Comparison of ENCODE assay signal across 26 cellular contexts in the genomic region with DNA sequence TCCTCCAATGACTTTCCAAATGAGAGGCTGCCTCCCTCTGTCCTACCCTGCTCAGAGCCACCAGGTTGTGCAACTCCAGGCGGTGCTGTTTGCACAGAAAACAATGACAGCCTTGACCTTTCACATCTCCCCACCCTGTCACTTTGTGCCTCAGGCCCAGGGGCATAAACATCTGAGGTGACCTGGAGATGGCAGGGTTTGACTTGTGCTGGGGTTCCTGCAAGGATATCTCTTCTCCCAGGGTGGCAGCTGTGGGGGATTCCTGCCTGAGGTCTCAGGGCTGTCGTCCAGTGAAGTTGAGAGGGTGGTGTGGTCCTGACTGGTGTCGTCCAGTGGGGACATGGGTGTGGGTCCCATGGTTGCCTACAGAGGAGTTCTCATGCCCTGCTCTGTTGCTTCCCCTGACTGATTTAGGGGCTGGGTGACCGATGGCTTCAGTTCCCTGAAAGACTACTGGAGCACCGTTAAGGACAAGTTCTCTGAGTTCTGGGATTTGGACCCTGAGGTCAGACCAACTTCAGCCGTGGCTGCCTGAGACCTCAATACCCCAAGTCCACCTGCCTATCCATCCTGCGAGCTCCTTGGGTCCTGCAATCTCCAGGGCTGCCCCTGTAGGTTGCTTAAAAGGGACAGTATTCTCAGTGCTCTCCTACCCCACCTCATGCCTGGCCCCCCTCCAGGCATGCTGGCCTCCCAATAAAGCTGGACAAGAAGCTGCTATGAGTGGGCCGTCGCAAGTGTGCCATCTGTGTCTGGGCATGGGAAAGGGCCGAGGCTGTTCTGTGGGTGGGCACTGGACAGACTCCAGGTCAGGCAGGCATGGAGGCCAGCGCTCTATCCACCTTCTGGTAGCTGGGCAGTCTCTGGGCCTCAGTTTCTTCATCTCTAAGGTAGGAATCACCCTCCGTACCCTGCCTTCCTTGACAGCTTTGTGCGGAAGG. TPM values are rescaled to one million over a fixed set of nuclear protein-coding genes. Genes with fewer than 3 reads are reported as not detected.
DNase-seq lines count a peak whose midpoint lies in the region; ATAC-seq, FAIRE-seq and TF ChIP-seq lines count a peak whose summit lies in the region.
"Had no signal": no experiment of that assay in that cellular context is flagged by ENCODE, and none has a peak within 500 bp of the region (broad histone marks: within the 10 kb centered on the region; RNA-seq: fewer than 3 reads in every experiment).

No MANE protein-coding gene starts in this region.

- no peak for TF ChIP-seq CTCF in natural killer cell (IDR thresholded peaks at IDR 0.05)
- peak; percentile 63 for TF ChIP-seq CTCF in OCI-LY7 (conservative IDR thresholded peaks at IDR 0.05; ENCODE audit: low read length)
- no peak for TF ChIP-seq CTCF in liver (IDR thresholded peaks at IDR 0.05; ENCODE audit: low read depth, low read length, missing input control)

- no peaks in the 10 kb centered on the region for H3K27me3 Mint-ChIP-seq in natural killer cell treated with Interleukin-12 subunit alpha and Interleukin-12 subunit beta and Interleukin-15 and Interleukin-18, amount 100 ng/mL, for 72 hours
- peaks cover 0 to 3% of the 10 kb centered on the region in 2 donors for H3K27me3 Mint-ChIP-seq in natural killer cell (ENCODE audit: low read depth in 2 of 2)
- H3K27me3 Mint-ChIP-seq: activated CD8-positive, alpha-beta memory T cell treated with anti-CD3 and anti-CD28 coated beads, Interleukin-2, amount 10 ng/mL, durations not matched to agents 7 days and 5 days had no signal

- 35% methylated on average over 13 of the region's 13 CpGs for WGBS in liver

- ATAC-seq in natural killer cell treated with Interleukin-12 subunit alpha and Interleukin-12 subunit beta and Interleukin-15 and Interleukin-18, amount 100 ng/mL, for 72 hours = no peak
- ATAC-seq in natural killer cell = no peak
- ATAC-seq: activated CD8-positive, alpha-beta memory T cell treated with anti-CD3 and anti-CD28 coated beads, Interleukin-2, amount 10 ng/mL, durations not matched to agents 7 days and 5 days had no signal

- H3K4me1 ChIP-seq in OCI-LY7 (ENCODE audit: insufficient read depth, low read length, poor library complexity, severe bottlenecking) = peaks cover 13% of the 10 kb centered on the region
- H3K4me1 ChIP-seq in liver (ENCODE audit: control insufficient read depth in 4 of 4, insufficient read depth in 4 of 4, low read length in 3 of 4) = peaks cover 9 to 74% (median 34%) of the 10 kb centered on the region in 4 donors

- no peaks in the 10 kb centered on the region for H3K9me2 ChIP-seq in OCI-LY7 (ENCODE audit: insufficient read depth, low read length)

- H3K4me1 Mint-ChIP-seq in natural killer cell treated with Interleukin-12 subunit alpha and Interleukin-12 subunit beta and Interleukin-15 and Interleukin-18, amount 100 ng/mL, for 72 hours (ENCODE audit: low read depth in 2 of 2) = peaks cover 9 to 11% of the 10 kb centered on the region in 2 donors
- peaks cover 17 to 18% of the 10 kb centered on the region in 2 donors for H3K4me1 Mint-ChIP-seq in natural killer cell

- H3K9me3 Mint-ChIP-seq in natural killer cell treated with Interleukin-12 subunit alpha and Interleukin-12 subunit beta and Interleukin-15 and Interleukin-18, amount 100 ng/mL, for 72 hours = no peaks in the 10 kb centered on the region
- no peaks in the 10 kb centered on the region for H3K9me3 Mint-ChIP-seq in natural killer cell
- H3K9me3 Mint-ChIP-seq: nephron had no signal

- H3K27ac ChIP-seq in OCI-LY7 (ENCODE audit: low read depth, low read length, poor library complexity, severe bottlenecking) (no peak overlapping the region), liver (ENCODE audit: low read depth in 1 of 2, low read length in 2 of 2) (peak overlapping the region; percentile 86 to 94)
- H3K27ac ChIP-seq: adrenal gland, BLaER1, cardiac muscle cell, GM23248, suprapubic skin, vagina had no signal

- H3K36me3 Mint-ChIP-seq in natural killer cell treated with Interleukin-12 subunit alpha and Interleukin-12 subunit beta and Interleukin-15 and Interleukin-18, amount 100 ng/mL, for 72 hours = no peaks in the 10 kb centered on the region
- H3K36me3 Mint-ChIP-seq in natural killer cell = no peaks in the 10 kb centered on the region
- H3K36me3 Mint-ChIP-seq: activated CD8-positive, alpha-beta memory T cell treated with anti-CD3 and anti-CD28 coated beads, Interleukin-2, amount 10 ng/mL, durations not matched to agents 7 days and 5 days had no signal

- H3K79me2 ChIP-seq in OCI-LY7 (ENCODE audit: insufficient read depth, low read depth, low read length) = no peaks in the 10 kb centered on the region

- no peak overlapping the region for H2AFZ ChIP-seq in OCI-LY7 (ENCODE audit: low read length)
- H2AFZ ChIP-seq: GM23248 had no signal

- no peaks in the 10 kb centered on the region for H4K20me1 ChIP-seq in OCI-LY7 (ENCODE audit: insufficient read depth, low read length)
- H4K20me1 ChIP-seq: BLaER1 had no signal

- CTCF ChIA-PET in OCI-LY7 (lab: Charles Lee; ENCODE audit: unreplicated experiment) = no interaction called here

- H3K9ac ChIP-seq in liver (ENCODE audit: low read depth in 1 of 2, low read length in 2 of 2) = peak overlapping the region; percentile 50 to 98
- H3K9ac ChIP-seq: BLaER1, GM23248 had no signal

- no peaks in the 10 kb centered on the region for H3K27me3 ChIP-seq in liver (ENCODE audit: control insufficient read depth in 4 of 4, insufficient read depth in 4 of 4, low read length in 3 of 4)
- H3K27me3 ChIP-seq: adrenal gland, BLaER1, cardiac muscle cell, suprapubic skin, vagina had no signal

- H3K4me3 ChIP-seq in OCI-LY7 (ENCODE audit: low read depth, low read length, poor library complexity, severe bottlenecking) = no peak overlapping the region
- peak overlapping the region in 2 of 3 donors; percentile 35 to 47 for H3K4me3 ChIP-seq in liver (ENCODE audit: low read depth in 1 of 3, low read length in 3 of 3)
- H3K4me3 ChIP-seq: adrenal gland, BLaER1, cardiac muscle cell, GM23248, suprapubic skin, vagina had no signal

- POLR2A ChIA-PET in OCI-LY7 (lab: Charles Lee) = no interaction called here

- H3K36me3 ChIP-seq in OCI-LY7 (ENCODE audit: insufficient read depth, low read length) (no peaks in the 10 kb centered on the region), liver (ENCODE audit: control insufficient read depth in 4 of 4, insufficient read depth in 3 of 4, low read depth in 1 of 4, low read length in 3 of 4) (no peaks in the 10 kb centered on the region)
- H3K36me3 ChIP-seq: adrenal gland, BLaER1, cardiac muscle cell, suprapubic skin, vagina had no signal

- peak; percentile 49 for DNase-seq in natural killer cell treated with Interleukin-12 subunit alpha and Interleukin-12 subunit beta and Interleukin-15 and Interleukin-18, amount 100 ng/mL, for 72 hours (ENCODE audit: low spot score)
- DNase-seq in natural killer cell = no peak
- DNase-seq in OCI-LY7 (ENCODE audit: low spot score) = peak; percentile 36
- DNase-seq in GM19239 (ENCODE audit: insufficient read length, low spot score) = no peak
- DNase-seq in frontal cortex (ENCODE audit: low spot score in 2 of 2) = no peak
- no peak for DNase-seq in DMS153 (lab: John Stamatoyannopoulos, UW)
- no peak for DNase-seq in occipital lobe (lab: John Stamatoyannopoulos, UW)
- DNase-seq: activated CD8-positive, alpha-beta memory T cell treated with anti-CD3 and anti-CD28 coated beads, Interleukin-2, amount 10 ng/mL, durations not matched to agents 7 days and 5 days; activated gamma-delta T cell treated with Interleukin-2 at 50 U/mL for 16 hours; adrenal gland; dermis blood vessel endothelial cell; GM23248; NCI-H1694; NCI-H774 had no signal

- H3K9me3 ChIP-seq in OCI-LY7 (ENCODE audit: low read length) (no peaks in the 10 kb centered on the region), liver (ENCODE audit: control insufficient read depth in 4 of 4, low read length in 3 of 4) (no peaks in the 10 kb centered on the region)
- H3K9me3 ChIP-seq: adrenal gland, BLaER1, suprapubic skin, vagina had no signal

- no peak overlapping the region for H3K4me2 ChIP-seq in OCI-LY7 (ENCODE audit: low read length)

- BruUV-seq in OCI-LY7 (replicated peaks; lab: Mats Ljungman, UMichigan) = no TSS peak

- intact Hi-C loops in natural killer cell (cut with micrococcal nuclease) (no loop called here), OCI-LY7 (cut with micrococcal nuclease; ENCODE audit: unreplicated experiment) (loop anchor here (1.0 kb wide), 1 partner anchor 274 kb away; no protein-coding TSS in a partner anchor)

- peak; percentile 53 to 57 for TF ChIP-seq RAD21 in liver (IDR thresholded peaks at IDR 0.05)

- no peak overlapping the region for H3K27ac Mint-ChIP-seq in natural killer cell treated with Interleukin-12 subunit alpha and Interleukin-12 subunit beta and Interleukin-15 and Interleukin-18, amount 100 ng/mL, for 72 hours
- H3K27ac Mint-ChIP-seq in natural killer cell = no peak overlapping the region
- H3K27ac Mint-ChIP-seq: activated CD8-positive, alpha-beta memory T cell treated with anti-CD3 and anti-CD28 coated beads, Interleukin-2, amount 10 ng/mL, durations not matched to agents 7 days and 5 days; nephron had no signal

- H3K4me3 Mint-ChIP-seq in natural killer cell treated with Interleukin-12 subunit alpha and Interleukin-12 subunit beta and Interleukin-15 and Interleukin-18, amount 100 ng/mL, for 72 hours = no peak overlapping the region
- no peak overlapping the region for H3K4me3 Mint-ChIP-seq in natural killer cell
- H3K4me3 Mint-ChIP-seq: activated CD8-positive, alpha-beta memory T cell treated with anti-CD3 and anti-CD28 coated beads, Interleukin-2, amount 10 ng/mL, durations not matched to agents 7 days and 5 days; nephron had no signal

- no peak for FAIRE-seq in GM19239 (lab: Jason Lieb, UNC)
- FAIRE-seq in frontal cortex (lab: Jason Lieb, UNC) = no peak
- FAIRE-seq: HTR-8/SVneo, keratinocyte, RCC 7860 had no signal

RNA-seq across cellular contexts. Expression of gene APOC3, which starts 2.9 kb away (rescaled TPM):
- total RNA-seq in natural killer cell treated with Interleukin-12 subunit alpha and Interleukin-12 subunit beta and Interleukin-15 and Interleukin-18, amount 100 ng/mL, for 72 hours = not detected
- total RNA-seq in natural killer cell (not detected), OCI-LY7 (2022) (not detected in 2 replicates), liver (1,000 to 10,000 TPM in 1 of 2 donors, 100 to 1,000 TPM in 1; 608 to 5,828 TPM), frontal cortex (not detected), occipital lobe (not detected)
- total RNA-seq in OCI-LY7 (2014; rRNA removed; shearing (Covaris generic)) = not detected in 2 replicates
- polyA plus RNA-seq in liver = over 10,000 TPM; 12,787 to 24,129 TPM
- total RNA-seq: A673; activated CD8-positive, alpha-beta memory T cell treated with anti-CD3 and anti-CD28 coated beads, Interleukin-2, amount 10 ng/mL, durations not matched to agents 7 days and 5 days; dermis blood vessel endothelial cell; GM23248; M059J; renal cortical epithelial cell; vagina had no signal
- polyA plus RNA-seq: GM23248, keratinocyte had no signal

RNA-seq across cellular contexts. Expression of gene APOA1, which starts 4.8 kb away (rescaled TPM):
- total RNA-seq in natural killer cell treated with Interleukin-12 subunit alpha and Interleukin-12 subunit beta and Interleukin-15 and Interleukin-18, amount 100 ng/mL, for 72 hours = not detected
- total RNA-seq in natural killer cell = under 1 TPM in 2 of 3 donors, not detected in 1; 0.54 to 0.87 TPM
- total RNA-seq in OCI-LY7 (2014; rRNA removed; shearing (Covaris generic)) = 0.22 TPM in 1 of 2 replicates, not detected in the other
- total RNA-seq in OCI-LY7 (2022) = 0.41 TPM in 1 of 2 replicates, not detected in the other
- 1,000 to 10,000 TPM; 4,271 to 5,120 TPM for total RNA-seq in liver
- over 10,000 TPM; 12,059 to 17,093 TPM for polyA plus RNA-seq in liver
- total RNA-seq in frontal cortex = not detected
- total RNA-seq in occipital lobe = 0.78 TPM
- total RNA-seq: GM23248, M059J had no signal
- polyA plus RNA-seq: keratinocyte had no signal

RNA-seq across cellular contexts. Expression of gene APOA4, which starts 9.5 kb away (rescaled TPM):
- total RNA-seq in natural killer cell treated with Interleukin-12 subunit alpha and Interleukin-12 subunit beta and Interleukin-15 and Interleukin-18, amount 100 ng/mL, for 72 hours = not detected
- not detected for total RNA-seq in natural killer cell
- not detected in 2 replicates for total RNA-seq in OCI-LY7 (2014; rRNA removed; shearing (Covaris generic))
- total RNA-seq in OCI-LY7 (2022) = not detected in 2 replicates
- total RNA-seq in liver = 100 to 1,000 TPM in 1 of 2 donors, under 1 TPM in 1; 0.89 to 171 TPM
- polyA plus RNA-seq in liver = 100 to 1,000 TPM in 1 of 2 donors, 10 to 100 TPM in 1; 90.5 to 382 TPM
- total RNA-seq in frontal cortex = not detected
- total RNA-seq in occipital lobe = not detected
- total RNA-seq: A673; activated CD8-positive, alpha-beta memory T cell treated with anti-CD3 and anti-CD28 coated beads, Interleukin-2, amount 10 ng/mL, durations not matched to agents 7 days and 5 days; adrenal gland; dermis blood vessel endothelial cell; GM23248; M059J; renal cortical epithelial cell; vagina had no signal
- polyA plus RNA-seq: GM23248, keratinocyte had no signal

RNA-seq across cellular contexts. Expression of gene APOA5, which starts 40.9 kb away (rescaled TPM):
- not detected for total RNA-seq in natural killer cell treated with Interleukin-12 subunit alpha and Interleukin-12 subunit beta and Interleukin-15 and Interleukin-18, amount 100 ng/mL, for 72 hours
- total RNA-seq in natural killer cell = not detected
- not detected in 2 replicates for total RNA-seq in OCI-LY7 (2014; rRNA removed; shearing (Covaris generic))
- total RNA-seq in OCI-LY7 (2022) = not detected in 2 replicates
- total RNA-seq in liver = 1,000 to 10,000 TPM in 1 of 2 donors, 1 to 10 TPM in 1; 7.3 to 1,045 TPM
- polyA plus RNA-seq in liver = 100 to 1,000 TPM; 481 to 996 TPM
- total RNA-seq in frontal cortex = not detected
- total RNA-seq in occipital lobe = not detected
- total RNA-seq: A673; activated CD8-positive, alpha-beta memory T cell treated with anti-CD3 and anti-CD28 coated beads, Interleukin-2, amount 10 ng/mL, durations not matched to agents 7 days and 5 days; cardiac muscle cell; dermis blood vessel endothelial cell; GM23248; M059J; renal cortical epithelial cell; vagina had no signal
- polyA plus RNA-seq: adrenal gland, cardiac muscle cell, GM23248, keratinocyte had no signal

RNA-seq across cellular contexts. Expression of gene ZPR1, which starts 44.8 kb away (rescaled TPM):
- 100 to 1,000 TPM in 1 of 2 donors, 10 to 100 TPM in 1; 89.7 to 143 TPM for total RNA-seq in natural killer cell treated with Interleukin-12 subunit alpha and Interleukin-12 subunit beta and Interleukin-15 and Interleukin-18, amount 100 ng/mL, for 72 hours
- total RNA-seq in natural killer cell (100 to 1,000 TPM in 1 of 3 donors, 10 to 100 TPM in 2; 92.0 to 107 (median 92.6) TPM), OCI-LY7 (2022) (56.4 and 67.5 TPM in 2 replicates), liver (10 to 100 TPM in 1 of 2 donors, 1 to 10 TPM in 1; 9.4 to 56.1 TPM), frontal cortex (55.8 TPM), occipital lobe (39.6 TPM)
- total RNA-seq in OCI-LY7 (2014; rRNA removed; shearing (Covaris generic)) = 57.4 and 65.0 TPM in 2 replicates
- polyA plus RNA-seq in liver = 10 to 100 TPM; 17.9 to 18.8 TPM

Comparison
In these comparisons a context has a peak if more than half of its experiments do, and no peak if none do; other contexts are left out.
1. DNase-seq: peak in natural killer cell treated with Interleukin-12 subunit alpha and Interleukin-12 subunit beta and Interleukin-15 and Interleukin-18, amount 100 ng/mL, for 72 hours (single experiment) and OCI-LY7 (single experiment); none in natural killer cell (single experiment), GM19239 (single experiment), frontal cortex (0 of 2), DMS153 (single experiment) and occipital lobe (single experiment).
2. RNA of gene APOC3, which starts 2.9 kb away (total RNA-seq): 608 to 5,828 TPM in liver; not detected in natural killer cell treated with Interleukin-12 subunit alpha and Interleukin-12 subunit beta and Interleukin-15 and Interleukin-18, amount 100 ng/mL, for 72 hours, not detected in natural killer cell, not detected in OCI-LY7, not detected in frontal cortex (single experiment) and not detected in occipital lobe (single experiment); every median in the first group is over 100 times any median in the second.
3. RNA of gene APOA1, which starts 4.8 kb away (total RNA-seq): 4,271 to 5,120 TPM in liver; 0.78 TPM in occipital lobe (single experiment), 0.54 to 0.87 TPM in natural killer cell, 0.22 to 0.41 TPM in OCI-LY7, not detected in natural killer cell treated with Interleukin-12 subunit alpha and Interleukin-12 subunit beta and Interleukin-15 and Interleukin-18, amount 100 ng/mL, for 72 hours and not detected in frontal cortex (single experiment); every median in the first group is over 1,000 times any median in the second.